10 cellular contexts compared by ENCODE assay signal in the genomic region with DNA sequence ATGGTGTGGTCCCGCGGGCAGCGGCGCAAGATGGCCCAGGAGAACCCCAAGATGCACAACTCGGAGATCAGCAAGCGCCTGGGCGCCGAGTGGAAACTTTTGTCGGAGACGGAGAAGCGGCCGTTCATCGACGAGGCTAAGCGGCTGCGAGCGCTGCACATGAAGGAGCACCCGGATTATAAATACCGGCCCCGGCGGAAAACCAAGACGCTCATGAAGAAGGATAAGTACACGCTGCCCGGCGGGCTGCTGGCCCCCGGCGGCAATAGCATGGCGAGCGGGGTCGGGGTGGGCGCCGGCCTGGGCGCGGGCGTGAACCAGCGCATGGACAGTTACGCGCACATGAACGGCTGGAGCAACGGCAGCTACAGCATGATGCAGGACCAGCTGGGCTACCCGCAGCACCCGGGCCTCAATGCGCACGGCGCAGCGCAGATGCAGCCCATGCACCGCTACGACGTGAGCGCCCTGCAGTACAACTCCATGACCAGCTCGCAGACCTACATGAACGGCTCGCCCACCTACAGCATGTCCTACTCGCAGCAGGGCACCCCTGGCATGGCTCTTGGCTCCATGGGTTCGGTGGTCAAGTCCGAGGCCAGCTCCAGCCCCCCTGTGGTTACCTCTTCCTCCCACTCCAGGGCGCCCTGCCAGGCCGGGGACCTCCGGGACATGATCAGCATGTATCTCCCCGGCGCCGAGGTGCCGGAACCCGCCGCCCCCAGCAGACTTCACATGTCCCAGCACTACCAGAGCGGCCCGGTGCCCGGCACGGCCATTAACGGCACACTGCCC. TPM values are rescaled to one million over a fixed set of nuclear protein-coding genes. Genes with fewer than 3 reads are reported as not detected.
A peak's percentile ranks its signal among the peaks of the same experiment; 100 is the strongest.
DNase-seq lines count a peak whose midpoint lies in the region; ATAC-seq lines count a peak whose summit lies in the region.
"Had no signal": no experiment of that assay in that cellular context is flagged by ENCODE, and none has a peak within 500 bp of the region (broad histone marks: within the 10 kb centered on the region; RNA-seq: fewer than 3 reads in every experiment).

No MANE protein-coding gene starts in this region.

- H3K4me3 Mint-ChIP-seq in T-helper 17 cell, result peak overlapping the region; percentile 50
- H3K4me3 Mint-ChIP-seq: memory B cell had no signal

- peaks cover 9% of the 10 kb centered on the region for H3K36me3 ChIP-seq in iPS-15b (ENCODE audit: control insufficient read depth, insufficient read depth, low read length)
- H3K36me3 ChIP-seq: BLaER1 treated with 17β-estradiol and CSF1 and Interleukin-3, amounts not matched to agents 10 nM and 100 nM had no signal

- peaks cover 6% of the 10 kb centered on the region for H3K4me1 Mint-ChIP-seq in T-helper 17 cell

- peak overlapping the region; percentile 93 for H3K9ac ChIP-seq in iPS-15b (ENCODE audit: low read depth, low read length)
- H3K9ac ChIP-seq: BLaER1 treated with 17β-estradiol and CSF1 and Interleukin-3, amounts not matched to agents 10 nM and 100 nM had no signal

- H3K27me3 ChIP-seq in iPS-15b (ENCODE audit: control insufficient read depth, insufficient read depth, low read length), result no peaks in the 10 kb centered on the region

- peaks cover 19% of the 10 kb centered on the region for H3K4me1 ChIP-seq in iPS-15b (ENCODE audit: control insufficient read depth, insufficient read depth, low read length)

- DNase-seq in NCI-H510A treated with DMSO at 0.1 percent for 48 hours (lab: John Stamatoyannopoulos, UW), result peak; percentile 51
- no peak for DNase-seq in NCI-H510A (lab: John Stamatoyannopoulos, UW)
- DNase-seq in T-helper 17 cell, result no peak
- no peak for DNase-seq in COLO668 (lab: John Stamatoyannopoulos, UW; ENCODE audit: unreplicated experiment)
- no peak for DNase-seq in occipital lobe (lab: John Stamatoyannopoulos, UW)

- peaks cover 6% of the 10 kb centered on the region for H3K36me3 Mint-ChIP-seq in T-helper 17 cell (ENCODE audit: low read depth)
- H3K36me3 Mint-ChIP-seq: memory B cell had no signal

- peaks cover 5% of the 10 kb centered on the region for H3K9me3 ChIP-seq in T-helper 17 cell (ENCODE audit: control insufficient read depth, low read length, poor library complexity, severe bottlenecking)
- no peaks in the 10 kb centered on the region for H3K9me3 ChIP-seq in iPS-15b (ENCODE audit: control insufficient read depth, insufficient read depth, low read length)

- peak overlapping the region; percentile 85 for H3K27ac ChIP-seq in temporal lobe (ENCODE audit: low read depth, low read length)
- H3K27ac ChIP-seq: BLaER1 treated with 17β-estradiol and CSF1 and Interleukin-3, amounts not matched to agents 10 nM and 100 nM had no signal

- peaks cover 52% of the 10 kb centered on the region for H3K27me3 Mint-ChIP-seq in T-helper 17 cell

- no peak overlapping the region for H3K27ac Mint-ChIP-seq in T-helper 17 cell
- H3K27ac Mint-ChIP-seq: memory B cell had no signal

- ATAC-seq in T-helper 17 cell (no peak), GM18511 (IDR thresholded peaks at IDR 0.05; ENCODE audit: unreplicated experiment) (no peak)

- H3K4me3 ChIP-seq in iPS-15b (ENCODE audit: low read depth, low read length), result peak overlapping the region; percentile 96

RNA-seq across cellular contexts. Expression of a gene that starts 1.0 kb away (rescaled TPM):
- total RNA-seq in T-helper 17 cell, result not detected
- total RNA-seq in temporal lobe, result 72.0 TPM
- total RNA-seq in occipital lobe, result 78.0 TPM

Comparison
In these comparisons a context has a peak if more than half of its experiments do, and no peak if none do; other contexts are left out.
1. RNA of a gene that starts 1.0 kb away (total RNA-seq): 78.0 TPM in occipital lobe (single experiment) and 72.0 TPM in temporal lobe (single experiment); not detected in T-helper 17 cell; every median in the first group is over 10 times any median in the second.